Comparison of ENCODE assay signal across 8 cellular contexts in the genomic region with DNA sequence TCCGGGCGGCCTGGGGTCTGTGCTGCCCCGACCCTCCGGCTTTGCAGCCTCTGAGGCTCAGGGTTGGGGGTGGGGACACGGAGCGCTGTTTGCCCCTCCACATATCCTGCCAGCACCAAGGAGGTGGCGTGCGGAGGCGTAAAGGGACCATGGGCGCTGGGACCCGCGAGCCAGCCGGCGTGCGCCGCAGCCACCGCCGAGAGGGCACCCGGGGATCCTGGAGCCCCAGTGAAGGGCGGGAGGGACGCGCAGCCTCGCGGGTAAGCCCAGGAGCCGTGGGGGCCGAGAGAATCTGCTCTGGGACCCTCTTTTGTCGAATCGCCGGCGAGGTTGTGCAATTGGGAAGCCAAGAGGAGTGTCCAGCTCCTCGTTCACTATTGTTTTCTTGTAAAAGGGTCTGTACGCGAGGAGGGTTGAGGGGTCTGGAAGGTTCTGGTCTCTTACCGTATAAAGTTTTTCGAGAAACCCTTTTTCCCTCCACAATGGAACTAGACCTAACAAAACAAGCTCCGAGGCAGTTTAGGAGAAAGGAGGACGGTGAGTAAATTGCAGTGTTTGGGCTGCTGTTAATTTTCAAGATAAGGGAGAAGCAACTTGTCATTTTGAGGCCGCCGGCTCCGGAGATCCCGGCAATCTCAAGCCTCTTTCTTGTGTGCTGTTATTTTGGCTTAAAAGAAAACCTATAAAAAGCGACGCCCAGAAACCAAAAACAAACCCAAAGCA. TPM values are rescaled to one million over a fixed set of nuclear protein-coding genes. Genes with fewer than 3 reads are reported as not detected.
A peak's percentile ranks its signal among the peaks of the same experiment; 100 is the strongest.
DNase-seq lines count a peak whose midpoint lies in the region; ATAC-seq and TF ChIP-seq lines count a peak whose summit lies in the region.

No MANE protein-coding gene starts in this region.

- ATAC-seq in GM21390 (IDR thresholded peaks at IDR 0.05; ENCODE audit: unreplicated experiment) (peak; percentile 36), right cardiac atrium (peak; percentile 74 to 79), HG02970 (IDR thresholded peaks at IDR 0.05; ENCODE audit: low FRiP score, unreplicated experiment) (no peak)

- H3K27me3 ChIP-seq in right cardiac atrium (ENCODE audit: control insufficient read depth, insufficient read depth): no peaks in the 10 kb centered on the region

- no peak for TF ChIP-seq EP300 in Ishikawa (IDR thresholded peaks at IDR 0.05; ENCODE audit: borderline replicate concordance)

- DNase-seq in DMS79 treated with DMSO at 0.1 percent for 48 hours (lab: John Stamatoyannopoulos, UW) (peak; percentile 14), amniotic epithelial cell (ENCODE audit: low read depth) (peak; percentile 81), right cardiac atrium (peak; percentile 44 to 75 (median 69)), posterior cingulate gyrus (peak; percentile 27 to 90 (median 39)), NCI-H1092 treated with DMSO at 0.1 percent for 48 hours (lab: John Stamatoyannopoulos, UW) (no peak)

- no peaks in the 10 kb centered on the region for H3K9me3 ChIP-seq in right cardiac atrium (ENCODE audit: control insufficient read depth, low read length)

- H3K4me3 ChIP-seq in right cardiac atrium (ENCODE audit: low read length): peak overlapping the region; percentile 77

- intact Hi-C loops in right cardiac atrium (cut with DNase I): loop anchor here in 3 of 4 donors (10.0 kb wide), 2 partner anchors 52 to 138 kb away; partner anchors contain the start of gene CPOX (in 1 of the 3)
- intact Hi-C loops in posterior cingulate gyrus (cut with DNase I): loop anchor here (5.0 to 10.0 kb wide), 2 partner anchors 54 to 128 kb away; no protein-coding TSS in a partner anchor

- under 1% methylated on average over 43 of the region's 43 CpGs for WGBS in right cardiac atrium

- peaks cover 4% of the 10 kb centered on the region for H3K4me1 ChIP-seq in right cardiac atrium (ENCODE audit: control insufficient read depth, insufficient read depth, low read length)

- TF ChIP-seq RAD21 in Ishikawa (IDR thresholded peaks at IDR 0.05; ENCODE audit: low read depth): no peak

- peak overlapping the region; percentile 50 for H3K27ac ChIP-seq in right cardiac atrium (ENCODE audit: low read length)

TF ChIP-seq in Ishikawa, 13 proteins besides CTCF, POLR2A, EP300 and RAD21:
- peak; percentile 61 for TF ChIP-seq CEBPB (IDR thresholded peaks at IDR 0.05)
- TF ChIP-seq FOXM1 (IDR thresholded peaks at IDR 0.05; ENCODE audit: borderline replicate concordance, low read depth): no peak
- TF ChIP-seq EGR1 (IDR thresholded peaks at IDR 0.05): peak; percentile 68
- peak; percentile 26; the same call in 1 of the 2 replicates for TF ChIP-seq ZBTB7A (IDR thresholded peaks at IDR 0.05; ENCODE audit: low read depth)

RNA-seq across cellular contexts. Expression of gene ST3GAL6, which starts 29.9 kb away (rescaled TPM):
- 10 to 100 TPM; 27.6 to 29.3 (median 29.1) TPM for total RNA-seq in right cardiac atrium
- 22.8 TPM for polyA plus RNA-seq in right cardiac atrium
